In the genomic region with DNA sequence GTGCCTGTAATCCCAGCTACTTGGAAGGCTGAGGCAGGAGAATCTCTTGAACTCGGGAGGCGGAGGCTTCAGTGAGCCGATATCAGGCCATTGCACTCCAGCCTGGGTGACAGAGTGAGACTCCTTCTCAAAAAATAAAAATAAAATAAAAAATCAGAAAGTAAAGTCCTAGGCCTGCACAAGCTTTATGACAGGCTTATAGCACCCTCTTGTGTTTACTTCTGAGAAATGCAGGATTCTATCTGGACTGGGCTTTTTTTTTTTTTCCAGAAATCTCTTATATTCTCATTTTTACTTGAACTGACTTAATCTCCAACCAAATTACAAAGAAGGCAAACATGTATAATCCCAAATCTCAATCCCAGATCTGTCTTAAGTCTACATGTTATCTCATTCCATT, we compare ENCODE assay signal across 1 cellular context.
TF ChIP-seq lines count a peak whose summit lies in the region.

No MANE protein-coding gene starts in this region.

TF ChIP-seq in WTC11, 78 proteins besides CTCF, POLR2A, EP300 and RAD21 (continued from another document):
- TF ChIP-seq, protein P1, sequence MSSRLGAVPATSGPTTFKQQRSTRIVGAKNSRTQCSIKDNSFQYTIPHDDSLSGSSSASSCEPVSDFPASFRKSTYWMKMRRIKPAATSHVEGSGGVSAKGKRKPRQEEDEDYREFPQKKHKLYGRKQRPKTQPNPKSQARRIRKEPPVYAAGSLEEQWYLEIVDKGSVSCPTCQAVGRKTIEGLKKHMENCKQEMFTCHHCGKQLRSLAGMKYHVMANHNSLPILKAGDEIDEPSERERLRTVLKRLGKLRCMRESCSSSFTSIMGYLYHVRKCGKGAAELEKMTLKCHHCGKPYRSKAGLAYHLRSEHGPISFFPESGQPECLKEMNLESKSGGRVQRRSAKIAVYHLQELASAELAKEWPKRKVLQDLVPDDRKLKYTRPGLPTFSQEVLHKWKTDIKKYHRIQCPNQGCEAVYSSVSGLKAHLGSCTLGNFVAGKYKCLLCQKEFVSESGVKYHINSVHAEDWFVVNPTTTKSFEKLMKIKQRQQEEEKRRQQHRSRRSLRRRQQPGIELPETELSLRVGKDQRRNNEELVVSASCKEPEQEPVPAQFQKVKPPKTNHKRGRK (CRISPR knock-in tag; IDR thresholded peaks at IDR 0.05; ENCODE audit: borderline replicate concordance) = no peak
- TF ChIP-seq RELA (CRISPR knock-in tag; IDR thresholded peaks at IDR 0.05; ENCODE audit: borderline replicate concordance) (no peak), IRF2 (CRISPR knock-in tag; IDR thresholded peaks at IDR 0.05; ENCODE audit: borderline replicate concordance, low read depth) (no peak), ZNF317 (CRISPR knock-in tag; IDR thresholded peaks at IDR 0.05; ENCODE audit: borderline replicate concordance, low read depth) (no peak), TEAD4 (CRISPR knock-in tag; IDR thresholded peaks at IDR 0.05) (no peak), RORB (CRISPR knock-in tag; IDR thresholded peaks at IDR 0.05) (no peak), HMGA2 (CRISPR knock-in tag; IDR thresholded peaks at IDR 0.05) (no peak), SP1 (CRISPR knock-in tag; conservative IDR thresholded peaks at IDR 0.05) (no peak), ZNF671 (CRISPR knock-in tag; IDR thresholded peaks at IDR 0.05) (no peak), SOX15 (CRISPR knock-in tag; IDR thresholded peaks at IDR 0.05) (no peak), CREB1 (CRISPR knock-in tag; IDR thresholded peaks at IDR 0.05) (no peak)
- TF ChIP-seq, protein P2, sequence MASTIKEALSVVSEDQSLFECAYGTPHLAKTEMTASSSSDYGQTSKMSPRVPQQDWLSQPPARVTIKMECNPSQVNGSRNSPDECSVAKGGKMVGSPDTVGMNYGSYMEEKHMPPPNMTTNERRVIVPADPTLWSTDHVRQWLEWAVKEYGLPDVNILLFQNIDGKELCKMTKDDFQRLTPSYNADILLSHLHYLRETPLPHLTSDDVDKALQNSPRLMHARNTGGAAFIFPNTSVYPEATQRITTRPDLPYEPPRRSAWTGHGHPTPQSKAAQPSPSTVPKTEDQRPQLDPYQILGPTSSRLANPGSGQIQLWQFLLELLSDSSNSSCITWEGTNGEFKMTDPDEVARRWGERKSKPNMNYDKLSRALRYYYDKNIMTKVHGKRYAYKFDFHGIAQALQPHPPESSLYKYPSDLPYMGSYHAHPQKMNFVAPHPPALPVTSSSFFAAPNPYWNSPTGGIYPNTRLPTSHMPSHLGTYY (CRISPR knock-in tag; IDR thresholded peaks at IDR 0.05) = no peak
- TF ChIP-seq, protein P3, sequence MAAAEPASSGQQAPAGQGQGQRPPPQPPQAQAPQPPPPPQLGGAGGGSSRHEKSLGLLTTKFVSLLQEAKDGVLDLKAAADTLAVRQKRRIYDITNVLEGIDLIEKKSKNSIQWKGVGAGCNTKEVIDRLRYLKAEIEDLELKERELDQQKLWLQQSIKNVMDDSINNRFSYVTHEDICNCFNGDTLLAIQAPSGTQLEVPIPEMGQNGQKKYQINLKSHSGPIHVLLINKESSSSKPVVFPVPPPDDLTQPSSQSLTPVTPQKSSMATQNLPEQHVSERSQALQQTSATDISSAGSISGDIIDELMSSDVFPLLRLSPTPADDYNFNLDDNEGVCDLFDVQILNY (CRISPR knock-in tag; IDR thresholded peaks at IDR 0.05) = no peak
